In genomic region chr14:89185919-89186849, GRCh38 we compare ENCODE assay signal across 9 cellular contexts.
DNase-seq lines count a peak whose midpoint lies in the region; ATAC-seq and TF ChIP-seq lines count a peak whose summit lies in the region.
"Had no signal": no experiment of that assay in that cellular context is flagged by ENCODE, and none has a peak within 500 bp of the region (broad histone marks: within the 10 kb centered on the region; RNA-seq: fewer than 3 reads in every experiment).

No MANE protein-coding gene starts in this region.

- no peaks in the 10 kb centered on the region for H3K27me3 ChIP-seq in neural progenitor cell

- intact Hi-C loops in dendritic cell treated with granulocyte-macrophage colony-stimulating factor and Interleukin-4, amounts not matched to agents 40 ng/mL and 50 ng/mL, for 4 days (cut with micrococcal nuclease) = no loop called here

- H3K27ac Mint-ChIP-seq in dendritic cell treated with granulocyte-macrophage colony-stimulating factor and Interleukin-4, amounts not matched to agents 40 ng/mL and 50 ng/mL, for 4 days = peak overlapping the region; percentile 19
- peak overlapping the region; percentile 9 for H3K27ac Mint-ChIP-seq in neural progenitor cell

- H3K4me1 Mint-ChIP-seq in dendritic cell treated with granulocyte-macrophage colony-stimulating factor and Interleukin-4, amounts not matched to agents 40 ng/mL and 50 ng/mL, for 4 days (ENCODE audit: low read depth) = peaks cover 5% of the 10 kb centered on the region
- peaks cover 33% of the 10 kb centered on the region for H3K4me1 Mint-ChIP-seq in neural progenitor cell

- H3K4me1 ChIP-seq in neural progenitor cell = peaks cover 24% of the 10 kb centered on the region

- peak overlapping the region; percentile 67 for H3K4me2 ChIP-seq in neural progenitor cell

- in situ Hi-C loops in Caki2 (cut with HindIII; ENCODE audit: low pct_unique_long_range_greater_than_20kb, low sequenced_read_pairs) = no loop called here

- H3K4me3 ChIP-seq in neural progenitor cell = peak overlapping the region; percentile 17
- H3K4me3 ChIP-seq: lung had no signal

- H3K9me3 ChIP-seq in neural progenitor cell (ENCODE audit: low read depth) = no peaks in the 10 kb centered on the region

- no peak for ATAC-seq in GM21447 (IDR thresholded peaks at IDR 0.05; ENCODE audit: unreplicated experiment)

- peaks cover 91% of the 10 kb centered on the region for H3K36me3 Mint-ChIP-seq in dendritic cell treated with granulocyte-macrophage colony-stimulating factor and Interleukin-4, amounts not matched to agents 40 ng/mL and 50 ng/mL, for 4 days (ENCODE audit: low read depth)
- peaks cover 5% of the 10 kb centered on the region for H3K36me3 Mint-ChIP-seq in neural progenitor cell

- H3K36me3 ChIP-seq in neural progenitor cell = no peaks in the 10 kb centered on the region

- H3K4me3 Mint-ChIP-seq in dendritic cell treated with granulocyte-macrophage colony-stimulating factor and Interleukin-4, amounts not matched to agents 40 ng/mL and 50 ng/mL, for 4 days = no peak overlapping the region
- H3K4me3 Mint-ChIP-seq in neural progenitor cell = no peak overlapping the region

- H3K27me3 Mint-ChIP-seq in dendritic cell treated with granulocyte-macrophage colony-stimulating factor and Interleukin-4, amounts not matched to agents 40 ng/mL and 50 ng/mL, for 4 days = no peaks in the 10 kb centered on the region
- peaks cover 11% of the 10 kb centered on the region for H3K27me3 Mint-ChIP-seq in neural progenitor cell (ENCODE audit: insufficient read depth, low read depth)

- peak overlapping the region; percentile 72 for H3K27ac ChIP-seq in neural progenitor cell

- TF ChIP-seq CTCF in neural progenitor cell (IDR thresholded peaks at IDR 0.05) = peak; percentile 29

- H3F3A ChIP-seq in neural progenitor cell (ENCODE audit: low read depth) = peaks cover 21% of the 10 kb centered on the region

- peaks cover 26% of the 10 kb centered on the region for H3K79me2 ChIP-seq in neural progenitor cell (ENCODE audit: low read depth)

- H2AFZ ChIP-seq in neural progenitor cell (replicated peaks) = no peak overlapping the region

- peak; percentile 1 for DNase-seq in Caki2 (ENCODE audit: low read depth)
- DNase-seq in M059J (ENCODE audit: low read depth) = peak; percentile 91
- peak; percentile 75 for DNase-seq in neural progenitor cell (ENCODE audit: low spot score)
- DNase-seq in medulla oblongata (ENCODE audit: extremely low spot score) = no peak
- no peak for DNase-seq in retina
- DNase-seq in iPS-NIHi11 (ENCODE audit: low spot score) = no peak

- H3K9ac ChIP-seq in neural progenitor cell = no peak overlapping the region

- no peaks in the 10 kb centered on the region for H3K9me3 Mint-ChIP-seq in dendritic cell treated with granulocyte-macrophage colony-stimulating factor and Interleukin-4, amounts not matched to agents 40 ng/mL and 50 ng/mL, for 4 days
- H3K9me3 Mint-ChIP-seq in neural progenitor cell = no peaks in the 10 kb centered on the region

- H4K20me1 ChIP-seq in neural progenitor cell (ENCODE audit: low read depth) = peaks cover 26% of the 10 kb centered on the region

Comparison
In these comparisons a context has a peak if more than half of its experiments do, and no peak if none do; other contexts are left out.
1. DNase-seq: peak in Caki2 (single experiment), M059J (single experiment) and neural progenitor cell (single experiment); none in medulla oblongata (single experiment), retina (single experiment) and iPS-NIHi11 (single experiment).